Comparison of ENCODE assay signal across 8 cellular contexts in genomic region chr2:88669371-88670214, GRCh38. TPM values are rescaled to one million over a fixed set of nuclear protein-coding genes. Genes with fewer than 3 reads are reported as not detected.
DNase-seq lines count a peak whose midpoint lies in the region; ATAC-seq and TF ChIP-seq lines count a peak whose summit lies in the region.

No MANE protein-coding gene starts in this region.

- H3K27me3 ChIP-seq in foreskin keratinocyte: peaks cover 4% of the 10 kb centered on the region

- no peaks in the 10 kb centered on the region for H3K4me1 ChIP-seq in foreskin keratinocyte

- peak; percentile 39; the same call in 1 of the 2 replicates for TF ChIP-seq CTCF in WI38 (IDR thresholded peaks at IDR 0.05; ENCODE audit: low read depth, low read length)
- TF ChIP-seq CTCF in foreskin keratinocyte (conservative IDR thresholded peaks at IDR 0.05): peak; percentile 84

- H3K27ac ChIP-seq in foreskin keratinocyte: no peak overlapping the region

- no peak overlapping the region for H3K4me3 ChIP-seq in WI38 (ENCODE audit: low read depth, low read length)

- ATAC-seq in GM21619 (IDR thresholded peaks at IDR 0.05; ENCODE audit: unreplicated experiment) (peak; percentile 85), foreskin keratinocyte (peak; percentile 73), GM19023 (IDR thresholded peaks at IDR 0.05; ENCODE audit: unreplicated experiment) (no peak)

- peak; percentile 20 for DNase-seq in stimulated activated CD4-positive, alpha-beta T cell treated with anti-CD3 and anti-CD28 coated beads, Interleukin-4, amount 100 ng/mL, for 24 hours
- DNase-seq in stimulated activated CD4-positive, alpha-beta T cell treated with anti-CD3 and anti-CD28 coated beads, Interleukin-1b, Interleukin-23, amount 100 ng/mL, for 48 hours: no peak
- peak; percentile 29 to 46 for DNase-seq in Kasumi-1 (lab: John Stamatoyannopoulos, UW)
- DNase-seq in foreskin keratinocyte: peak in 1 of 2 donors; percentile 64
- peak; percentile 52 for DNase-seq in renal cortical epithelial cell (ENCODE audit: low read depth)

RNA-seq across cellular contexts. Expression of gene RPIA, which starts 21.9 kb away (rescaled TPM):
- total RNA-seq in foreskin keratinocyte (7.9 and 10.6 TPM in 2 replicates), renal cortical epithelial cell (8.1 and 8.7 TPM in 2 replicates)
- 11.7 and 15.0 TPM in 2 replicates for polyA plus RNA-seq in foreskin keratinocyte

RNA-seq across cellular contexts. Expression of gene EIF2AK3, which starts 42.3 kb away (rescaled TPM):
- total RNA-seq in foreskin keratinocyte: 16.6 and 17.8 TPM in 2 replicates
- polyA plus RNA-seq in foreskin keratinocyte: 3.4 and 3.9 TPM in 2 replicates
- 35.8 and 57.3 TPM in 2 replicates for total RNA-seq in renal cortical epithelial cell
